Comparison of ENCODE assay signal across 16 cellular contexts in genomic region chr10:86878973-86879781, GRCh38.
DNase-seq lines count a peak whose midpoint lies in the region; ATAC-seq, FAIRE-seq and TF ChIP-seq lines count a peak whose summit lies in the region.
"Had no signal": no experiment of that assay in that cellular context is flagged by ENCODE, and none has a peak within 500 bp of the region (broad histone marks: within the 10 kb centered on the region; RNA-seq: fewer than 3 reads in every experiment).

No MANE protein-coding gene starts in this region.

- peaks cover 8% of the 10 kb centered on the region for H4K20me1 ChIP-seq in astrocyte (ENCODE audit: insufficient read depth, low read length)

- no peak for DNase-seq in astrocyte (ENCODE audit: low read depth)
- DNase-seq in NCI-H748 treated with DMSO at 0.1 percent for 48 hours (lab: John Stamatoyannopoulos, UW), result no peak
- DNase-seq in activated T-cell treated with anti-CD3 and anti-CD28 coated beads, Interleukin-2, amount 50 U/mL, for 1 hour, result no peak
- DNase-seq in activated CD4-positive, alpha-beta T cell treated with anti-CD3 and anti-CD28 coated beads, Interleukin-2, amount 50 U/mL, for 1 hour, result no peak
- no peak for DNase-seq in hepatic stellate cell (ENCODE audit: low spot score)
- DNase-seq: activated CD4-positive, alpha-beta T cell treated with anti-CD3 and anti-CD28 coated beads, Interleukin-2, amount 50 U/mL, for 48 hours; gastrocnemius medialis; Karpas-422; left colon; naive thymus-derived CD8-positive, alpha-beta T cell; right cardiac atrium; upper lobe of left lung had no signal

- H3K4me3 ChIP-seq in astrocyte (ENCODE audit: insufficient read depth, low read depth, low read length), result no peak overlapping the region
- H3K4me3 ChIP-seq: gastrocnemius medialis, upper lobe of left lung had no signal

- no peak overlapping the region for H3K9ac ChIP-seq in astrocyte (ENCODE audit: low read length)

- H3K27ac ChIP-seq in astrocyte (ENCODE audit: low read depth, low read length), result no peak overlapping the region
- H3K27ac ChIP-seq: gastrocnemius medialis, upper lobe of left lung had no signal

- no peak overlapping the region for H2AFZ ChIP-seq in astrocyte (ENCODE audit: low read depth, low read length)

- H3K4me3 Mint-ChIP-seq in astrocyte (ENCODE audit: unreplicated experiment), result no peak overlapping the region
- H3K4me3 Mint-ChIP-seq: dendritic cell treated with granulocyte-macrophage colony-stimulating factor and Interleukin-4, amounts not matched to agents 40 ng/mL and 50 ng/mL, for 4 days; naive thymus-derived CD8-positive, alpha-beta T cell had no signal

- no peak overlapping the region for H3K27ac Mint-ChIP-seq in astrocyte (ENCODE audit: unreplicated experiment)
- H3K27ac Mint-ChIP-seq: dendritic cell treated with granulocyte-macrophage colony-stimulating factor and Interleukin-4, amounts not matched to agents 40 ng/mL and 50 ng/mL, for 4 days; naive thymus-derived CD8-positive, alpha-beta T cell had no signal

- no peaks in the 10 kb centered on the region for H3K9me3 Mint-ChIP-seq in astrocyte (ENCODE audit: unreplicated experiment)
- H3K9me3 Mint-ChIP-seq: dendritic cell treated with granulocyte-macrophage colony-stimulating factor and Interleukin-4, amounts not matched to agents 40 ng/mL and 50 ng/mL, for 4 days; naive thymus-derived CD8-positive, alpha-beta T cell had no signal

- no peaks in the 10 kb centered on the region for H3K27me3 ChIP-seq in astrocyte (ENCODE audit: insufficient read depth, low read length)
- H3K27me3 ChIP-seq: gastrocnemius medialis, upper lobe of left lung had no signal

- no peaks in the 10 kb centered on the region for H3K79me2 ChIP-seq in astrocyte (ENCODE audit: insufficient read depth, low read length)

- ATAC-seq in GM19452 (IDR thresholded peaks at IDR 0.05; ENCODE audit: unreplicated experiment), result peak; percentile 69
- peak; percentile 68 for ATAC-seq in HG03066 (IDR thresholded peaks at IDR 0.05; ENCODE audit: low read depth, unreplicated experiment)
- ATAC-seq: gastrocnemius medialis, left colon, right cardiac atrium had no signal

- FAIRE-seq in G401.6 (lab: Jason Lieb, UNC), result peak; percentile 48
- FAIRE-seq in astrocyte (lab: Jason Lieb, UNC), result peak; percentile 23

- no peaks in the 10 kb centered on the region for H3K4me1 ChIP-seq in astrocyte (ENCODE audit: insufficient read depth, low read length)
- H3K4me1 ChIP-seq: upper lobe of left lung had no signal

- no peaks in the 10 kb centered on the region for H3K9me3 ChIP-seq in astrocyte (ENCODE audit: insufficient read depth, low read depth, low read length)
- H3K9me3 ChIP-seq: gastrocnemius medialis, upper lobe of left lung had no signal

- H3K36me3 ChIP-seq in astrocyte (ENCODE audit: insufficient read depth, low read length), result peaks cover 4% of the 10 kb centered on the region
- H3K36me3 ChIP-seq: gastrocnemius medialis had no signal

- no peaks in the 10 kb centered on the region for H3K27me3 Mint-ChIP-seq in astrocyte (ENCODE audit: low read depth, unreplicated experiment)
- H3K27me3 Mint-ChIP-seq: naive thymus-derived CD8-positive, alpha-beta T cell had no signal

- H3K4me2 ChIP-seq in astrocyte (ENCODE audit: low read length), result no peak overlapping the region

- peaks cover 2% of the 10 kb centered on the region for H3K36me3 Mint-ChIP-seq in astrocyte (ENCODE audit: low read depth, unreplicated experiment)

- TF ChIP-seq CTCF in astrocyte (IDR thresholded peaks at IDR 0.05; ENCODE audit: insufficient read depth, low read depth, low read length), result no peak

- peaks cover 3% of the 10 kb centered on the region for H3K4me1 Mint-ChIP-seq in astrocyte (ENCODE audit: low read depth, unreplicated experiment)
